1 cellular context compared by ENCODE assay signal in the genomic region with DNA sequence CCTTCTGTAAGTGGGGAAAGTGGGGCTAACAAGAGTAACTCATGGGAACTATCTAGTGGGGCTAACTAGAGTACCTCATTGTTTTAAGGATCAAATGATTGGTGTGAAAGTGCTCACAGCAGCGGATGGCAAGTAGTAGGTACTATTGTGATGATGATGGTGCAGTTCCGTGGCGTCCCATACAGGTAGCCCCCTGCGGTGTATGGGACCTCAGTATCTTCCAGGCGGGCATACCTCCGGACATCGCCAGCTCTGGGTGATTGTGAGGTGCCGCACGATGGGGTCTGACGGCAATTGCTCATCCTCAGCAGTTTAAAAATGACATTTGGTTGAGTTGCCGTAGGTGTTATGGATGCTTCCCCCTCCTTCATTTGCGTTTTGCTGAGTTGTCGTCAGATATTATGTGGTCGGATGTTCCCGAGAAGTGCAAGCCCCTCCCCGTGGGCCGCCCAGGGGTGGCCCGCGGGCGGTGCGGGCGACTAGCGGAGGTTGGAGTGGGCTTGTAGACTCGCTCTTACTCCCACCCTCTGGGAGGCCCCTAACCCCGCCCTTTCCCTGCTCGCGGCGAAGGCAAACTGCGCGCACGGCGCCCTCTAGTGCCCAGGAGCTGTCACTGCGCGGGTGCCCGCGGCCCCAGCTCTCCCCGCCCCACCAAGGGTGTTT.
TF ChIP-seq lines count a peak whose summit lies in the region.

No MANE protein-coding gene starts in this region.

TF ChIP-seq in K562, 482 proteins besides CTCF, POLR2A, EP300 and RAD21 (continued from another document and continues in another):
- no peak for TF ChIP-seq THRA (IDR thresholded peaks at IDR 0.05)
- TF ChIP-seq, protein P1, sequence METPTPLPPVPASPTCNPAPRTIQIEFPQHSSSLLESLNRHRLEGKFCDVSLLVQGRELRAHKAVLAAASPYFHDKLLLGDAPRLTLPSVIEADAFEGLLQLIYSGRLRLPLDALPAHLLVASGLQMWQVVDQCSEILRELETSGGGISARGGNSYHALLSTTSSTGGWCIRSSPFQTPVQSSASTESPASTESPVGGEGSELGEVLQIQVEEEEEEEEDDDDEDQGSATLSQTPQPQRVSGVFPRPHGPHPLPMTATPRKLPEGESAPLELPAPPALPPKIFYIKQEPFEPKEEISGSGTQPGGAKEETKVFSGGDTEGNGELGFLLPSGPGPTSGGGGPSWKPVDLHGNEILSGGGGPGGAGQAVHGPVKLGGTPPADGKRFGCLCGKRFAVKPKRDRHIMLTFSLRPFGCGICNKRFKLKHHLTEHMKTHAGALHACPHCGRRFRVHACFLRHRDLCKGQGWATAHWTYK (CRISPR knock-in tag; IDR thresholded peaks at IDR 0.05): no peak
- no peak for TF ChIP-seq ZNF175 (CRISPR knock-in tag; IDR thresholded peaks at IDR 0.05; ENCODE audit: low read depth)
- TF ChIP-seq HMGN3 (IDR thresholded peaks at IDR 0.05; ENCODE audit: borderline replicate concordance, extremely low read depth, insufficient read length, low read depth, low read length): peak; percentile 28
- no peak for TF ChIP-seq CBX5 (IDR thresholded peaks at IDR 0.05; ENCODE audit: borderline replicate concordance, low read depth)
- TF ChIP-seq RUNX1 (IDR thresholded peaks at IDR 0.05; ENCODE audit: low read depth): no peak
- no peak for TF ChIP-seq FOXM1 (IDR thresholded peaks at IDR 0.05; ENCODE audit: low read depth)
- TF ChIP-seq FOXM1 (CRISPR knock-in tag; IDR thresholded peaks at IDR 0.05; ENCODE audit: low read depth): no peak
- no peak for TF ChIP-seq ZNF699 (CRISPR knock-in tag; IDR thresholded peaks at IDR 0.05; ENCODE audit: insufficient replicate concordance)
- TF ChIP-seq CHD2 (IDR thresholded peaks at IDR 0.05; ENCODE audit: low read depth, low read length): no peak
- no peak for TF ChIP-seq ZNF232 (CRISPR knock-in tag; IDR thresholded peaks at IDR 0.05)
- no peak for TF ChIP-seq HNRNPLL (IDR thresholded peaks at IDR 0.05; ENCODE audit: low read depth, low read length, poor library complexity, severe bottlenecking)
- TF ChIP-seq, protein P2, sequence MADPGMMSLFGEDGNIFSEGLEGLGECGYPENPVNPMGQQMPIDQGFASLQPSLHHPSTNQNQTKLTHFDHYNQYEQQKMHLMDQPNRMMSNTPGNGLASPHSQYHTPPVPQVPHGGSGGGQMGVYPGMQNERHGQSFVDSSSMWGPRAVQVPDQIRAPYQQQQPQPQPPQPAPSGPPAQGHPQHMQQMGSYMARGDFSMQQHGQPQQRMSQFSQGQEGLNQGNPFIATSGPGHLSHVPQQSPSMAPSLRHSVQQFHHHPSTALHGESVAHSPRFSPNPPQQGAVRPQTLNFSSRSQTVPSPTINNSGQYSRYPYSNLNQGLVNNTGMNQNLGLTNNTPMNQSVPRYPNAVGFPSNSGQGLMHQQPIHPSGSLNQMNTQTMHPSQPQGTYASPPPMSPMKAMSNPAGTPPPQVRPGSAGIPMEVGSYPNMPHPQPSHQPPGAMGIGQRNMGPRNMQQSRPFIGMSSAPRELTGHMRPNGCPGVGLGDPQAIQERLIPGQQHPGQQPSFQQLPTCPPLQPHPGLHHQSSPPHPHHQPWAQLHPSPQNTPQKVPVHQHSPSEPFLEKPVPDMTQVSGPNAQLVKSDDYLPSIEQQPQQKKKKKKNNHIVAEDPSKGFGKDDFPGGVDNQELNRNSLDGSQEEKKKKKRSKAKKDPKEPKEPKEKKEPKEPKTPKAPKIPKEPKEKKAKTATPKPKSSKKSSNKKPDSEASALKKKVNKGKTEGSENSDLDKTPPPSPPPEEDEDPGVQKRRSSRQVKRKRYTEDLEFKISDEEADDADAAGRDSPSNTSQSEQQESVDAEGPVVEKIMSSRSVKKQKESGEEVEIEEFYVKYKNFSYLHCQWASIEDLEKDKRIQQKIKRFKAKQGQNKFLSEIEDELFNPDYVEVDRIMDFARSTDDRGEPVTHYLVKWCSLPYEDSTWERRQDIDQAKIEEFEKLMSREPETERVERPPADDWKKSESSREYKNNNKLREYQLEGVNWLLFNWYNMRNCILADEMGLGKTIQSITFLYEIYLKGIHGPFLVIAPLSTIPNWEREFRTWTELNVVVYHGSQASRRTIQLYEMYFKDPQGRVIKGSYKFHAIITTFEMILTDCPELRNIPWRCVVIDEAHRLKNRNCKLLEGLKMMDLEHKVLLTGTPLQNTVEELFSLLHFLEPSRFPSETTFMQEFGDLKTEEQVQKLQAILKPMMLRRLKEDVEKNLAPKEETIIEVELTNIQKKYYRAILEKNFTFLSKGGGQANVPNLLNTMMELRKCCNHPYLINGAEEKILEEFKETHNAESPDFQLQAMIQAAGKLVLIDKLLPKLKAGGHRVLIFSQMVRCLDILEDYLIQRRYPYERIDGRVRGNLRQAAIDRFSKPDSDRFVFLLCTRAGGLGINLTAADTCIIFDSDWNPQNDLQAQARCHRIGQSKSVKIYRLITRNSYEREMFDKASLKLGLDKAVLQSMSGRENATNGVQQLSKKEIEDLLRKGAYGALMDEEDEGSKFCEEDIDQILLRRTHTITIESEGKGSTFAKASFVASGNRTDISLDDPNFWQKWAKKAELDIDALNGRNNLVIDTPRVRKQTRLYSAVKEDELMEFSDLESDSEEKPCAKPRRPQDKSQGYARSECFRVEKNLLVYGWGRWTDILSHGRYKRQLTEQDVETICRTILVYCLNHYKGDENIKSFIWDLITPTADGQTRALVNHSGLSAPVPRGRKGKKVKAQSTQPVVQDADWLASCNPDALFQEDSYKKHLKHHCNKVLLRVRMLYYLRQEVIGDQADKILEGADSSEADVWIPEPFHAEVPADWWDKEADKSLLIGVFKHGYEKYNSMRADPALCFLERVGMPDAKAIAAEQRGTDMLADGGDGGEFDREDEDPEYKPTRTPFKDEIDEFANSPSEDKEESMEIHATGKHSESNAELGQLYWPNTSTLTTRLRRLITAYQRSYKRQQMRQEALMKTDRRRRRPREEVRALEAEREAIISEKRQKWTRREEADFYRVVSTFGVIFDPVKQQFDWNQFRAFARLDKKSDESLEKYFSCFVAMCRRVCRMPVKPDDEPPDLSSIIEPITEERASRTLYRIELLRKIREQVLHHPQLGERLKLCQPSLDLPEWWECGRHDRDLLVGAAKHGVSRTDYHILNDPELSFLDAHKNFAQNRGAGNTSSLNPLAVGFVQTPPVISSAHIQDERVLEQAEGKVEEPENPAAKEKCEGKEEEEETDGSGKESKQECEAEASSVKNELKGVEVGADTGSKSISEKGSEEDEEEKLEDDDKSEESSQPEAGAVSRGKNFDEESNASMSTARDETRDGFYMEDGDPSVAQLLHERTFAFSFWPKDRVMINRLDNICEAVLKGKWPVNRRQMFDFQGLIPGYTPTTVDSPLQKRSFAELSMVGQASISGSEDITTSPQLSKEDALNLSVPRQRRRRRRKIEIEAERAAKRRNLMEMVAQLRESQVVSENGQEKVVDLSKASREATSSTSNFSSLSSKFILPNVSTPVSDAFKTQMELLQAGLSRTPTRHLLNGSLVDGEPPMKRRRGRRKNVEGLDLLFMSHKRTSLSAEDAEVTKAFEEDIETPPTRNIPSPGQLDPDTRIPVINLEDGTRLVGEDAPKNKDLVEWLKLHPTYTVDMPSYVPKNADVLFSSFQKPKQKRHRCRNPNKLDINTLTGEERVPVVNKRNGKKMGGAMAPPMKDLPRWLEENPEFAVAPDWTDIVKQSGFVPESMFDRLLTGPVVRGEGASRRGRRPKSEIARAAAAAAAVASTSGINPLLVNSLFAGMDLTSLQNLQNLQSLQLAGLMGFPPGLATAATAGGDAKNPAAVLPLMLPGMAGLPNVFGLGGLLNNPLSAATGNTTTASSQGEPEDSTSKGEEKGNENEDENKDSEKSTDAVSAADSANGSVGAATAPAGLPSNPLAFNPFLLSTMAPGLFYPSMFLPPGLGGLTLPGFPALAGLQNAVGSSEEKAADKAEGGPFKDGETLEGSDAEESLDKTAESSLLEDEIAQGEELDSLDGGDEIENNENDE (IDR thresholded peaks at IDR 0.05; ENCODE audit: low read depth, low read length): no peak
- TF ChIP-seq ARNT (IDR thresholded peaks at IDR 0.05): no peak
- TF ChIP-seq ZNF3 (CRISPR knock-in tag; IDR thresholded peaks at IDR 0.05): no peak
- no peak for TF ChIP-seq ZNF436 (CRISPR knock-in tag; IDR thresholded peaks at IDR 0.05)
- no peak for TF ChIP-seq LCOR (CRISPR knock-in tag; IDR thresholded peaks at IDR 0.05)
- TF ChIP-seq EGR1 (conservative IDR thresholded peaks at IDR 0.05): peak; percentile 45; the same call in 1 of the 2 replicates
- no peak for TF ChIP-seq KAT7 (CRISPR knock-in tag; IDR thresholded peaks at IDR 0.05; ENCODE audit: borderline replicate concordance)
- 0 out of 2 replicates have a peak, but pooled peaks have one; percentile 5 for TF ChIP-seq JUND (IDR thresholded peaks at IDR 0.05; ENCODE audit: borderline replicate concordance, low read depth, low read length)
- no peak for TF ChIP-seq JUND (tag; IDR thresholded peaks at IDR 0.05; ENCODE audit: borderline replicate concordance, low read depth, low read length)
- no peak for TF ChIP-seq ZNF224 (CRISPR knock-in tag; IDR thresholded peaks at IDR 0.05)
- no peak for TF ChIP-seq CREM (IDR thresholded peaks at IDR 0.05; ENCODE audit: low read depth)
- no peak for TF ChIP-seq CBFA2T2 (conservative IDR thresholded peaks at IDR 0.05)
- no peak for TF ChIP-seq RNF219 (CRISPR knock-in tag; IDR thresholded peaks at IDR 0.05)
- no peak for TF ChIP-seq ILF3 (IDR thresholded peaks at IDR 0.05; ENCODE audit: borderline replicate concordance)
- TF ChIP-seq RFX1 (IDR thresholded peaks at IDR 0.05): no peak
- no peak for TF ChIP-seq HCFC1 (IDR thresholded peaks at IDR 0.05; ENCODE audit: low read depth, low read length)
- TF ChIP-seq, protein P3, sequence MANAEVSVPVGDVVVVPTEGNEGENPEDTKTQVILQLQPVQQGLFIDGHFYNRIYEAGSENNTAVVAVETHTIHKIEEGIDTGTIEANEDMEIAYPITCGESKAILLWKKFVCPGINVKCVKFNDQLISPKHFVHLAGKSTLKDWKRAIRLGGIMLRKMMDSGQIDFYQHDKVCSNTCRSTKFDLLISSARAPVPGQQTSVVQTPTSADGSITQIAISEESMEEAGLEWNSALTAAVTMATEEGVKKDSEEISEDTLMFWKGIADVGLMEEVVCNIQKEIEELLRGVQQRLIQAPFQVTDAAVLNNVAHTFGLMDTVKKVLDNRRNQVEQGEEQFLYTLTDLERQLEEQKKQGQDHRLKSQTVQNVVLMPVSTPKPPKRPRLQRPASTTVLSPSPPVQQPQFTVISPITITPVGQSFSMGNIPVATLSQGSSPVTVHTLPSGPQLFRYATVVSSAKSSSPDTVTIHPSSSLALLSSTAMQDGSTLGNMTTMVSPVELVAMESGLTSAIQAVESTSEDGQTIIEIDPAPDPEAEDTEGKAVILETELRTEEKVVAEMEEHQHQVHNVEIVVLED (CRISPR knock-in tag; IDR thresholded peaks at IDR 0.05): no peak
- no peak for TF ChIP-seq RNF2 (IDR thresholded peaks at IDR 0.05)
- TF ChIP-seq HDAC2 (IDR thresholded peaks at IDR 0.05): no peak
- TF ChIP-seq TCFL5 (CRISPR knock-in tag; conservative IDR thresholded peaks at IDR 0.05): no peak
- no peak for TF ChIP-seq DDX20 (tag; IDR thresholded peaks at IDR 0.05; ENCODE audit: low read depth)
- no peak for TF ChIP-seq KLF13 (tag; IDR thresholded peaks at IDR 0.05; ENCODE audit: borderline replicate concordance, low read depth)
- TF ChIP-seq CREB5 (CRISPR knock-in tag; IDR thresholded peaks at IDR 0.05): no peak
- TF ChIP-seq, protein P4, sequence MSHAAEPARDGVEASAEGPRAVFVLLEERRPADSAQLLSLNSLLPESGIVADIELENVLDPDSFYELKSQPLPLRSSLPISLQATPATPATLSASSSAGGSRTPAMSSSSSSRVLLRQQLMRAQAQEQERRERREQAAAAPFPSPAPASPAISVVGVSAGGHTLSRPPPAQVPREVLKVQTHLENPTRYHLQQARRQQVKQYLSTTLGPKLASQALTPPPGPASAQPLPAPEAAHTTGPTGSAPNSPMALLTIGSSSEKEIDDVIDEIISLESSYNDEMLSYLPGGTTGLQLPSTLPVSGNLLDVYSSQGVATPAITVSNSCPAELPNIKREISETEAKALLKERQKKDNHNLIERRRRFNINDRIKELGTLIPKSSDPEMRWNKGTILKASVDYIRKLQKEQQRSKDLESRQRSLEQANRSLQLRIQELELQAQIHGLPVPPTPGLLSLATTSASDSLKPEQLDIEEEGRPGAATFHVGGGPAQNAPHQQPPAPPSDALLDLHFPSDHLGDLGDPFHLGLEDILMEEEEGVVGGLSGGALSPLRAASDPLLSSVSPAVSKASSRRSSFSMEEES (CRISPR knock-in tag; IDR thresholded peaks at IDR 0.05): no peak
- TF ChIP-seq ZNF12 (CRISPR knock-in tag; IDR thresholded peaks at IDR 0.05): no peak
- TF ChIP-seq MXI1 (IDR thresholded peaks at IDR 0.05; ENCODE audit: low read depth, low read length): no peak
- TF ChIP-seq MIER1 (IDR thresholded peaks at IDR 0.05; ENCODE audit: low read depth): no peak
- 0 out of 2 replicates have a peak, but pooled peaks have one; percentile 63 for TF ChIP-seq XRCC5 (IDR thresholded peaks at IDR 0.05; ENCODE audit: low read depth, low read length)
- no peak for TF ChIP-seq ZNF76 (CRISPR knock-in tag; IDR thresholded peaks at IDR 0.05; ENCODE audit: borderline replicate concordance)
